Comparison of ENCODE assay signal across 8 cellular contexts in genomic region chrX:40175416-40176255, GRCh38.
DNase-seq lines count a peak whose midpoint lies in the region; ATAC-seq and TF ChIP-seq lines count a peak whose summit lies in the region.

No MANE protein-coding gene starts in this region.

- H3K4me1 ChIP-seq in Caco-2 (peaks cover 11% of the 10 kb centered on the region), mammary epithelial cell (ENCODE audit: insufficient read depth, low read length) (peaks cover 9% of the 10 kb centered on the region)

- H3K27me3 ChIP-seq in Caco-2 (replicated peaks; ENCODE audit: control insufficient read depth, insufficient read depth, low read length) (no peaks in the 10 kb centered on the region), mammary epithelial cell (ENCODE audit: insufficient read depth, low read length) (peaks cover 47% of the 10 kb centered on the region)

- POLR2A ChIA-PET in Caco-2 (lab: Charles Lee) = interaction anchor here (0.8 to 1.4 kb wide), 4 partner anchors 65 to 299 kb away, joined by 3 to 14 read pairs (median 7); no protein-coding TSS in a partner anchor

- dilution Hi-C loops in mammary epithelial cell (cut with HindIII; ENCODE audit: low sequenced_read_pairs) = no loop called here

- H4K20me1 ChIP-seq in mammary epithelial cell (ENCODE audit: insufficient read depth, low read length) = no peaks in the 10 kb centered on the region

- intact Hi-C loops in Caco-2 (cut with micrococcal nuclease; ENCODE audit: unreplicated experiment) = loop anchor here (2.0 kb wide), 3 partner anchors 91 to 293 kb away; no protein-coding TSS in a partner anchor
- intact Hi-C loops in mammary epithelial cell (cut with micrococcal nuclease) = loop anchor here (10.0 kb wide), 1 partner anchor 89 kb away; no protein-coding TSS in a partner anchor

- peak overlapping the region; percentile 90 for H3K4me2 ChIP-seq in mammary epithelial cell (ENCODE audit: insufficient read depth, low read depth, low read length)

- DNase-seq in Caco-2 (peak; percentile 63 to 67), NCI-H1092 treated with DMSO at 0.1 percent for 48 hours (lab: John Stamatoyannopoulos, UW) (peak; percentile 88), mammary epithelial cell (no peak), kidney tubule cell (ENCODE audit: low spot score) (peak; percentile 52), AG08396 (ENCODE audit: low spot score) (no peak)
- peak in 3 of 4 experiments; percentile 44 to 67 (median 57) for DNase-seq in stimulated activated CD4-positive, alpha-beta T cell treated with anti-CD3 and anti-CD28 coated beads, Interleukin-1b, Interleukin-23, amount 100 ng/mL, for 24 hours (ENCODE audit: low read depth in 4 of 4, low spot score in 1 of 4)

- H3K36me3 ChIP-seq in Caco-2 (ENCODE audit: control insufficient read depth, insufficient read depth, low read length) = no peaks in the 10 kb centered on the region
- H3K36me3 ChIP-seq in mammary epithelial cell (ENCODE audit: insufficient read depth, low read length) = no peaks in the 10 kb centered on the region

- peak overlapping the region; percentile 87 for H3K4me3 Mint-ChIP-seq in Caco-2 (ENCODE audit: unreplicated experiment)

- in situ Hi-C loops in mammary epithelial cell (cut with MboI; ENCODE audit: low sequenced_read_pairs in 2 of 2) = no loop called here

- H3K9ac ChIP-seq in mammary epithelial cell (ENCODE audit: insufficient read depth, low read length) = no peak overlapping the region

- peak overlapping the region; percentile 98 for H3K27ac ChIP-seq in VCaP
- no peak overlapping the region for H3K27ac ChIP-seq in mammary epithelial cell (ENCODE audit: insufficient read depth, low read depth, low read length)

- H3K36me3 Mint-ChIP-seq in Caco-2 (ENCODE audit: insufficient read depth, unreplicated experiment) = peaks cover 4% of the 10 kb centered on the region

- no peaks in the 10 kb centered on the region for H3K79me2 ChIP-seq in mammary epithelial cell (ENCODE audit: insufficient read depth, low read length)

- H2AFZ ChIP-seq in mammary epithelial cell (ENCODE audit: low read depth, low read length) = peak overlapping the region; percentile 78

- WGBS in mammary epithelial cell (ENCODE audit: low coverage, missing lambda C conversion rate) = 8% methylated on average over 20 of the region's 71 CpGs

- BruUV-seq in Caco-2 (replicated peaks; lab: Mats Ljungman, UMichigan) = no TSS peak
- no TSS peak for BruUV-seq in mammary epithelial cell (replicated peaks; lab: Mats Ljungman, UMichigan)

- H3K9me3 Mint-ChIP-seq in Caco-2 (ENCODE audit: unreplicated experiment) = no peaks in the 10 kb centered on the region

- peak overlapping the region; percentile 93 for H3K27ac Mint-ChIP-seq in Caco-2 (ENCODE audit: unreplicated experiment)

- H3K27me3 Mint-ChIP-seq in Caco-2 (ENCODE audit: insufficient read depth, unreplicated experiment) = no peaks in the 10 kb centered on the region

- no peaks in the 10 kb centered on the region for H3K4me1 Mint-ChIP-seq in Caco-2 (ENCODE audit: low read depth, unreplicated experiment)

- H3K9me3 ChIP-seq in Caco-2 (no peaks in the 10 kb centered on the region), mammary epithelial cell (replicated peaks; ENCODE audit: insufficient read depth, low read length) (peaks cover 9% of the 10 kb centered on the region)

- TF ChIP-seq CTCF in Caco-2 (IDR thresholded peaks at IDR 0.05; ENCODE audit: insufficient read depth in 1 of 2, low read depth in 1 of 2, low read length in 1 of 2, severe bottlenecking in 1 of 2, unreplicated experiment in 1 of 2) (no peak), VCaP (conservative IDR thresholded peaks at IDR 0.05) (no peak), mammary epithelial cell (conservative IDR thresholded peaks at IDR 0.05 in 1 of 2, IDR thresholded peaks at IDR 0.05 in 1 of 2; ENCODE audit: extremely low read depth in 1 of 2, insufficient read depth in 1 of 2, low read depth in 1 of 2, low read length in 2 of 2) (no peak)

- CTCF ChIA-PET in Caco-2 (lab: Charles Lee) (interaction anchor here (1.3 kb wide), 1 partner anchor 92 kb away, joined by 3 read pairs; no protein-coding TSS in a partner anchor), mammary epithelial cell (lab: Charles Lee; ENCODE audit: low non-redundant PET) (no interaction called here)

- peak; percentile 32 for ATAC-seq in GM21576 (IDR thresholded peaks at IDR 0.05; ENCODE audit: unreplicated experiment)

- H3K4me3 ChIP-seq in Caco-2 (ENCODE audit: low read depth, low read length) (peak overlapping the region; percentile 59), mammary epithelial cell (replicated peaks in 1 of 3; ENCODE audit: insufficient read depth in 1 of 3, low read depth in 2 of 3, low read length in 3 of 3) (peak overlapping the region; percentile 23 to 42 (median 41))

Comparison
In these comparisons a context has a peak if more than half of its experiments do, and no peak if none do; other contexts are left out.
1. DNase-seq: peak in Caco-2 (2 of 2), NCI-H1092 treated with DMSO at 0.1 percent for 48 hours (single experiment), kidney tubule cell (single experiment) and stimulated activated CD4-positive, alpha-beta T cell treated with anti-CD3 and anti-CD28 coated beads, Interleukin-1b, Interleukin-23, amount 100 ng/mL, for 24 hours (3 of 4); none in mammary epithelial cell (single experiment) and AG08396 (single experiment).